8 cellular contexts compared by ENCODE assay signal in genomic region chr14:75249251-75249957, GRCh38. TPM values are rescaled to one million over a fixed set of nuclear protein-coding genes. Genes with fewer than 3 reads are reported as not detected.
DNase-seq lines count a peak whose midpoint lies in the region; ATAC-seq and TF ChIP-seq lines count a peak whose summit lies in the region.

No MANE protein-coding gene starts in this region.

- intact Hi-C loops in left ventricle myocardium superior (cut with micrococcal nuclease) (no loop called here), right cardiac atrium (cut with DNase I) (no loop called here), gastrocnemius medialis (cut with DNase I; ENCODE audit: low total_unique reads) (no loop called here)

- no peak for DNase-seq in left ventricle myocardium superior
- DNase-seq in right cardiac atrium: no peak
- DNase-seq in Peyer's patch: peak in 2 of 3 donors; percentile 80 to 91
- DNase-seq in activated naive CD4-positive, alpha-beta T cell treated with Interleukin-2 at 50 U/mL for 16 hours: peak; percentile 83
- peak; percentile 85 to 89 for DNase-seq in gastrocnemius medialis
- DNase-seq in ureter (ENCODE audit: low spot score): no peak
- no peak for DNase-seq in AG08396 (ENCODE audit: low spot score)

- ATAC-seq in left ventricle myocardium superior (peak; percentile 24), right cardiac atrium (no peak), HG03280 (IDR thresholded peaks at IDR 0.05; ENCODE audit: unreplicated experiment) (peak; percentile 85), gastrocnemius medialis (peak; percentile 88 to 89)

- H3K4me3 ChIP-seq in right cardiac atrium (ENCODE audit: low read length): no peak overlapping the region
- H3K4me3 ChIP-seq in Peyer's patch: no peak overlapping the region
- no peak overlapping the region for H3K4me3 ChIP-seq in gastrocnemius medialis

- H3K4me1 ChIP-seq in right cardiac atrium (ENCODE audit: control insufficient read depth, insufficient read depth, low read length) (peaks cover under 1% of the 10 kb centered on the region), Peyer's patch (peaks cover 0 to 11% (median 6%) of the 10 kb centered on the region in 4 donors), gastrocnemius medialis (peaks cover 25 to 35% of the 10 kb centered on the region in 2 donors)

- no peaks in the 10 kb centered on the region for H3K27me3 ChIP-seq in right cardiac atrium (ENCODE audit: control insufficient read depth, insufficient read depth)
- H3K27me3 ChIP-seq in Peyer's patch: no peaks in the 10 kb centered on the region
- H3K27me3 ChIP-seq in gastrocnemius medialis: no peaks in the 10 kb centered on the region

- TF ChIP-seq POLR2A in Peyer's patch (IDR thresholded peaks at IDR 0.05) (no peak), gastrocnemius medialis (IDR thresholded peaks at IDR 0.05) (peak in 1 of 2 donors; percentile 60)

- no peak for TF ChIP-seq CTCF in Peyer's patch (IDR thresholded peaks at IDR 0.05)
- TF ChIP-seq CTCF in gastrocnemius medialis (IDR thresholded peaks at IDR 0.05 in 4 of 5, conservative IDR thresholded peaks at IDR 0.05 in 1 of 5): no peak

- in situ Hi-C loops in gastrocnemius medialis (cut with MboI; ENCODE audit: low sequenced_read_pairs in 4 of 4): no loop called here

- H3K9me3 ChIP-seq in right cardiac atrium (ENCODE audit: control insufficient read depth, low read length) (no peaks in the 10 kb centered on the region), Peyer's patch (no peaks in the 10 kb centered on the region), gastrocnemius medialis (no peaks in the 10 kb centered on the region)

- H3K27ac ChIP-seq in right cardiac atrium (ENCODE audit: low read length) (no peak overlapping the region), Peyer's patch (peak overlapping the region; percentile 24 to 67 (median 58)), gastrocnemius medialis (peak overlapping the region; percentile 90 to 96 (median 91))

- 74% methylated on average over 10 of the region's 10 CpGs for WGBS in right cardiac atrium

- H3K36me3 ChIP-seq in Peyer's patch (no peaks in the 10 kb centered on the region), gastrocnemius medialis (no peaks in the 10 kb centered on the region)

RNA-seq across cellular contexts. Expression of gene FOS, which starts 29.2 kb away (rescaled TPM):
- total RNA-seq in left ventricle myocardium superior (25.4 TPM), right cardiac atrium (100 to 1,000 TPM in 1 of 4 donors, 10 to 100 TPM in 3; 15.7 to 244 (median 46.3) TPM), Peyer's patch (1,000 to 10,000 TPM in 1 of 4 donors, 100 to 1,000 TPM in 3; 267 to 2,466 (median 503) TPM), gastrocnemius medialis (100 to 1,000 TPM in 1 of 4 donors, 10 to 100 TPM in 3; 16.3 to 110 (median 53.5) TPM), ureter (158 TPM)
- 144 TPM for polyA plus RNA-seq in right cardiac atrium

Comparison
In these comparisons a context has a peak if more than half of its experiments do, and no peak if none do; other contexts are left out.
1. ATAC-seq: peak in left ventricle myocardium superior (single experiment), HG03280 (single experiment) and gastrocnemius medialis (2 of 2); none in right cardiac atrium (0 of 2).
2. DNase-seq: peak in Peyer's patch (2 of 3), activated naive CD4-positive, alpha-beta T cell treated with Interleukin-2 at 50 U/mL for 16 hours (single experiment) and gastrocnemius medialis (2 of 2); none in left ventricle myocardium superior (single experiment), right cardiac atrium (0 of 3), ureter (single experiment) and AG08396 (single experiment).